Comparison of ENCODE assay signal across 10 cellular contexts in genomic region chr1:206814716-206815341, GRCh38. TPM values are rescaled to one million over a fixed set of nuclear protein-coding genes. Genes with fewer than 3 reads are reported as not detected.
A peak's percentile ranks its signal among the peaks of the same experiment; 100 is the strongest.
DNase-seq lines count a peak whose midpoint lies in the region; ATAC-seq lines count a peak whose summit lies in the region.
"Had no signal": no experiment of that assay in that cellular context is flagged by ENCODE, and none has a peak within 500 bp of the region (broad histone marks: within the 10 kb centered on the region; RNA-seq: fewer than 3 reads in every experiment).

No MANE protein-coding gene starts in this region.

- H3K27me3 ChIP-seq in aorta (ENCODE audit: control insufficient read depth in 1 of 2, insufficient read depth in 2 of 2, low read length in 1 of 2): peaks cover 0 to 2% of the 10 kb centered on the region in 2 donors
- H3K27me3 ChIP-seq: SJSA1 had no signal

- H3K9me3 ChIP-seq in aorta (ENCODE audit: control insufficient read depth, low read length): peaks cover 4% of the 10 kb centered on the region

- no peaks in the 10 kb centered on the region for H3K4me1 ChIP-seq in aorta (ENCODE audit: control insufficient read depth in 1 of 2, insufficient read depth in 2 of 2, low read length in 2 of 2)
- H3K4me1 ChIP-seq: SJSA1 had no signal

- no peaks in the 10 kb centered on the region for H3K36me3 ChIP-seq in aorta (ENCODE audit: control insufficient read depth in 1 of 2, insufficient read depth in 2 of 2, low read length in 1 of 2)
- H3K36me3 ChIP-seq: SJSA1 had no signal

- H3K27ac ChIP-seq in aorta (ENCODE audit: low read depth in 1 of 2, low read length in 2 of 2): no peak overlapping the region
- H3K27ac ChIP-seq: SJSA1 had no signal

- DNase-seq in EH (ENCODE audit: low read depth) (peak; percentile 88), NCI-H1092 (lab: John Stamatoyannopoulos, UW) (peak; percentile 75), amniotic epithelial cell (ENCODE audit: low read depth) (peak; percentile 78), left lobe of liver (ENCODE audit: low spot score) (no peak), SKM-1 treated with dmso at 0.1 percent for 144 hours (lab: John Stamatoyannopoulos, UW; ENCODE audit: unreplicated experiment) (no peak), aorta (no peak)
- no peak for DNase-seq in stimulated activated CD4-positive, alpha-beta T cell treated with anti-CD3 and anti-CD28 coated beads, Interleukin-1b, Interleukin-23, amount 100 ng/mL, for 48 hours
- DNase-seq: GDM1 had no signal

- 21 to 25% methylated on average over 2 of the region's 2 CpGs for WGBS in aorta, 2 donors

- intact Hi-C loops in aorta (cut with DNase I): no loop called here

- H3K4me3 ChIP-seq in aorta (ENCODE audit: low read length in 2 of 2): no peak overlapping the region
- H3K4me3 ChIP-seq: SJSA1 had no signal

- ATAC-seq in left lobe of liver (peak; percentile 46), GM21723 (IDR thresholded peaks at IDR 0.05; ENCODE audit: unreplicated experiment) (no peak), aorta (ENCODE audit: low FRiP score) (no peak)

RNA-seq across cellular contexts. Expression of gene IL10, which starts 42.5 kb away (rescaled TPM):
- total RNA-seq in left lobe of liver: 0.18 TPM
- total RNA-seq in aorta: 10 to 100 TPM in 1 of 2 donors, 1 to 10 TPM in 1; 2.7 to 12.6 TPM
- 1 to 10 TPM; 3.0 to 4.3 TPM for polyA plus RNA-seq in aorta
- total RNA-seq: SJSA1 had no signal

RNA-seq across cellular contexts. Expression of gene IL19, which starts 44.3 kb away (rescaled TPM):
- total RNA-seq in left lobe of liver (not detected), aorta (not detected)
- polyA plus RNA-seq in aorta: not detected
- total RNA-seq: SJSA1 had no signal

RNA-seq across cellular contexts. Expression of gene IL20, which starts 50.6 kb away (rescaled TPM):
- total RNA-seq in left lobe of liver (not detected), aorta (not detected)
- polyA plus RNA-seq in aorta: not detected

Comparison
In these comparisons a context has a peak if more than half of its experiments do, and no peak if none do; other contexts are left out.
1. DNase-seq: peak in EH (single experiment), NCI-H1092 (single experiment) and amniotic epithelial cell (single experiment); none in left lobe of liver (single experiment), SKM-1 treated with dmso at 0.1 percent for 144 hours (single experiment), aorta (0 of 2) and stimulated activated CD4-positive, alpha-beta T cell treated with anti-CD3 and anti-CD28 coated beads, Interleukin-1b, Interleukin-23, amount 100 ng/mL, for 48 hours (single experiment).